Comparison of ENCODE assay signal across 19 cellular contexts in genomic region chr6:74623027-74623426, GRCh38.
DNase-seq lines count a peak whose midpoint lies in the region; ATAC-seq, FAIRE-seq and TF ChIP-seq lines count a peak whose summit lies in the region.
"Had no signal": no experiment of that assay in that cellular context is flagged by ENCODE, and none has a peak within 500 bp of the region (broad histone marks: within the 10 kb centered on the region; RNA-seq: fewer than 3 reads in every experiment).

No MANE protein-coding gene starts in this region.

- H2AK5ac ChIP-seq in IMR-90 (ENCODE audit: low read depth, low read length), result no peak overlapping the region

- no peaks in the 10 kb centered on the region for H3K4me1 ChIP-seq in HepG2 (ENCODE audit: insufficient read depth, low read length)
- H3K4me1 ChIP-seq in right lobe of liver, result no peaks in the 10 kb centered on the region
- no peaks in the 10 kb centered on the region for H3K4me1 ChIP-seq in IMR-90 (ENCODE audit: control insufficient read depth, insufficient read depth, low read length)
- no peaks in the 10 kb centered on the region for H3K4me1 ChIP-seq in prostate gland (replicated peaks)
- H3K4me1 ChIP-seq: BLaER1 treated with 17β-estradiol and CSF1 and Interleukin-3, amounts not matched to agents 10 nM and 100 nM; Caco-2 had no signal

- H3K4me2 ChIP-seq in HepG2 (ENCODE audit: low read depth, low read length) (no peak overlapping the region), IMR-90 (ENCODE audit: low read depth, low read length) (no peak overlapping the region)
- H3K4me2 ChIP-seq: BLaER1 treated with 17β-estradiol and CSF1 and Interleukin-3, amounts not matched to agents 10 nM and 100 nM had no signal

- BruUV-seq in HepG2 (replicated peaks; lab: Mats Ljungman, UMichigan), result no TSS peak
- BruUV-seq in IMR-90 (replicated peaks; lab: Mats Ljungman, UMichigan), result no TSS peak

- no peak overlapping the region for H2AFZ ChIP-seq in HepG2 (ENCODE audit: low read length)
- no peak overlapping the region for H2AFZ ChIP-seq in IMR-90 (replicated peaks; ENCODE audit: low read length, poor library complexity)

- H3K4me3 ChIP-seq in HepG2 (replicated peaks in 1 of 3; ENCODE audit: insufficient read depth in 1 of 3, low read depth in 2 of 3, low read length in 3 of 3), result no peak overlapping the region
- no peak overlapping the region for H3K4me3 ChIP-seq in right lobe of liver
- no peak overlapping the region for H3K4me3 ChIP-seq in IMR-90 (ENCODE audit: insufficient read depth, low read depth, low read length)
- no peak overlapping the region for H3K4me3 ChIP-seq in prostate gland
- H3K4me3 ChIP-seq: BLaER1 treated with 17β-estradiol and CSF1 and Interleukin-3, amounts not matched to agents 10 nM and 100 nM had no signal

- TF ChIP-seq EP300 in HepG2 (IDR thresholded peaks at IDR 0.05; ENCODE audit: low read depth in 2 of 2, low read length in 2 of 2), result no peak
- no peak for TF ChIP-seq EP300 in HepG2 (CRISPR knock-in tag; IDR thresholded peaks at IDR 0.05; ENCODE audit: borderline replicate concordance)

- H2BK5ac ChIP-seq in IMR-90 (ENCODE audit: low read depth, low read length, poor library complexity, severe bottlenecking), result no peak overlapping the region

- DNase-seq in HepG2 (ENCODE audit: low spot score) (no peak), right lobe of liver (no peak), IMR-90 (no peak), prostate gland (ENCODE audit: low spot score) (no peak), NCI-H345 treated with DMSO at 0.1 percent for 48 hours (lab: John Stamatoyannopoulos, UW; ENCODE audit: unreplicated experiment) (no peak)
- DNase-seq: AML-193; Caco-2; Calu3; CD4-positive, alpha-beta T cell; CD8-positive, alpha-beta T cell; DMS79 treated with DMSO at 0.1 percent for 48 hours; GF-D8 had no signal

- no peak overlapping the region for H2BK15ac ChIP-seq in IMR-90 (ENCODE audit: low read depth, low read length)

- no peak overlapping the region for H4K5ac ChIP-seq in IMR-90 (ENCODE audit: low read depth, low read length)

- POLR2A ChIA-PET in HepG2 (lab: Yijun Ruan, JAX), result no interaction called here
- POLR2A ChIA-PET in IMR-90 (lab: Charles Lee; ENCODE audit: unreplicated experiment), result no interaction called here

- no peak overlapping the region for H3K18ac ChIP-seq in IMR-90 (ENCODE audit: low read depth, low read length)

- no peaks in the 10 kb centered on the region for H4K20me1 ChIP-seq in HepG2 (ENCODE audit: insufficient read depth, low read length)
- H4K20me1 ChIP-seq in IMR-90 (ENCODE audit: insufficient read depth, low read length), result no peaks in the 10 kb centered on the region
- H4K20me1 ChIP-seq: BLaER1 treated with 17β-estradiol and CSF1 and Interleukin-3, amounts not matched to agents 10 nM and 100 nM had no signal

- H3K9ac ChIP-seq in HepG2 (ENCODE audit: insufficient read depth, low read depth, low read length) (no peak overlapping the region), IMR-90 (ENCODE audit: low read depth, low read length) (no peak overlapping the region)
- H3K9ac ChIP-seq: BLaER1 treated with 17β-estradiol and CSF1 and Interleukin-3, amounts not matched to agents 10 nM and 100 nM had no signal

- H3K36me3 ChIP-seq in HepG2 (replicated peaks in 1 of 2; ENCODE audit: control insufficient read depth in 1 of 2, insufficient read depth in 2 of 2, low read length in 2 of 2) (no peaks in the 10 kb centered on the region), right lobe of liver (no peaks in the 10 kb centered on the region), IMR-90 (ENCODE audit: control insufficient read depth, insufficient read depth, low read length) (no peaks in the 10 kb centered on the region), prostate gland (no peaks in the 10 kb centered on the region)
- H3K36me3 ChIP-seq: BLaER1 treated with 17β-estradiol and CSF1 and Interleukin-3, amounts not matched to agents 10 nM and 100 nM had no signal

- no peaks in the 10 kb centered on the region for H3K79me2 ChIP-seq in HepG2 (ENCODE audit: insufficient read depth, low read length)

- H3K14ac ChIP-seq in IMR-90 (replicated peaks; ENCODE audit: low read depth, low read length), result no peak overlapping the region

- no peak overlapping the region for H3K56ac ChIP-seq in IMR-90 (ENCODE audit: extremely low read depth, insufficient read depth, low read length)

- intact Hi-C loops in HepG2 (cut with micrococcal nuclease; ENCODE audit: unreplicated experiment) (no loop called here), right lobe of liver (cut with DNase I) (no loop called here), IMR-90 (cut with micrococcal nuclease) (no loop called here), prostate gland (cut with DNase I) (no loop called here)

- dilution Hi-C loops in IMR-90 (cut with HindIII; ENCODE audit: low sequenced_read_pairs, unreplicated experiment), result no loop called here

- FAIRE-seq in HepG2 (lab: Jason Lieb, UNC), result no peak
- FAIRE-seq: D721Med, G401.6, GM12891, GM19239 had no signal

- H3K79me1 ChIP-seq in IMR-90 (ENCODE audit: low read depth in 1 of 2, low read length in 2 of 2), result no peaks in the 10 kb centered on the region

- TF ChIP-seq POLR2A in HepG2 (IDR thresholded peaks at IDR 0.05; ENCODE audit: insufficient read depth in 1 of 2, low read depth in 2 of 2, low read length in 2 of 2) (no peak), right lobe of liver (IDR thresholded peaks at IDR 0.05) (no peak), IMR-90 (IDR thresholded peaks at IDR 0.05; ENCODE audit: low read depth, low read length) (no peak), prostate gland (IDR thresholded peaks at IDR 0.05) (no peak)

- in situ Hi-C loops in HepG2 (cut with HindIII; ENCODE audit: extremely low pct_ligation_motif_present, low pct_unique_long_range_greater_than_20kb), result no loop called here
- in situ Hi-C loops in IMR-90 (cut with MboI; ENCODE audit: low sequenced_read_pairs), result no loop called here

- H3K27ac ChIP-seq in HepG2 (ENCODE audit: extremely low read length, insufficient read depth, low read length) (no peak overlapping the region), right lobe of liver (no peak overlapping the region), IMR-90 (ENCODE audit: insufficient read depth, low read length) (no peak overlapping the region), prostate gland (no peak overlapping the region)
- H3K27ac ChIP-seq: 22Rv1; BLaER1 treated with 17β-estradiol and CSF1 and Interleukin-3, amounts not matched to agents 10 nM and 100 nM; C4-2B had no signal

- CTCF ChIA-PET in HepG2 (lab: Yijun Ruan, JAX; ENCODE audit: low intra/inter-chr PET ratio, low total read pairs), result no interaction called here
- CTCF ChIA-PET in IMR-90 (lab: Yijun Ruan, JAX), result no interaction called here

- no peak overlapping the region for H4K8ac ChIP-seq in IMR-90 (ENCODE audit: low read depth in 2 of 2, low read length in 2 of 2)

- no peak overlapping the region for H3K23ac ChIP-seq in IMR-90 (ENCODE audit: low read depth, low read length)

- H3K9me3 ChIP-seq in HepG2 (ENCODE audit: low read length) (peaks cover 26% of the 10 kb centered on the region), right lobe of liver (no peaks in the 10 kb centered on the region), IMR-90 (ENCODE audit: control insufficient read depth, insufficient read depth, low read length) (peaks cover 7% of the 10 kb centered on the region), prostate gland (no peaks in the 10 kb centered on the region)

- no peak for ATAC-seq in HepG2
- ATAC-seq in right lobe of liver, result no peak
- no peak for ATAC-seq in IMR-90 (ENCODE audit: low read depth)
- ATAC-seq: CD8-positive, alpha-beta T cell had no signal

- H2AK9ac ChIP-seq in IMR-90 (replicated peaks; ENCODE audit: low read depth, low read length, poor library complexity), result no peak overlapping the region

- no peak overlapping the region for H2BK20ac ChIP-seq in IMR-90 (ENCODE audit: low read depth, low read length)

- no peak overlapping the region for H4K91ac ChIP-seq in IMR-90 (ENCODE audit: insufficient read depth, low read depth, low read length)

- no peak for TF ChIP-seq CTCF in HepG2 (CRISPR knock-in tag; IDR thresholded peaks at IDR 0.05)
- no peak for TF ChIP-seq CTCF in right lobe of liver (IDR thresholded peaks at IDR 0.05)
- TF ChIP-seq CTCF in IMR-90 (conservative IDR thresholded peaks at IDR 0.05; ENCODE audit: low read depth, low read length), result no peak
- no peak for TF ChIP-seq CTCF in prostate gland (IDR thresholded peaks at IDR 0.05)

- WGBS in HepG2 (ENCODE audit: low lambda C conversion rate), result 12% methylated on average over 2 of the region's 2 CpGs
- 32% methylated on average over 2 of the region's 2 CpGs for WGBS in right lobe of liver (ENCODE audit: insufficient coverage, low coverage, low lambda C conversion rate, missing lambda C conversion rate)
- WGBS in IMR-90 (ENCODE audit: extremely low coverage in 2 of 2, insufficient read length in 1 of 2), 2 experiments, result no CpG with 5 or more reads among the region's 2 CpGs
- WGBS in prostate gland, result 70% methylated on average over 2 of the region's 2 CpGs

- H2BK120ac ChIP-seq in IMR-90 (ENCODE audit: low read depth, low read length), result no peak overlapping the region

- no peak overlapping the region for H3K4ac ChIP-seq in IMR-90 (ENCODE audit: low read depth, low read length)

- TF ChIP-seq RAD21 in HepG2 (CRISPR knock-in tag; IDR thresholded peaks at IDR 0.05) (no peak), IMR-90 (IDR thresholded peaks at IDR 0.05; ENCODE audit: low read length) (no peak)

- H3K27me3 ChIP-seq in HepG2 (ENCODE audit: control insufficient read depth in 1 of 2, insufficient read depth in 2 of 2, low read length in 2 of 2), result no peaks in the 10 kb centered on the region
- no peaks in the 10 kb centered on the region for H3K27me3 ChIP-seq in right lobe of liver
- no peaks in the 10 kb centered on the region for H3K27me3 ChIP-seq in IMR-90 (ENCODE audit: control insufficient read depth, insufficient read depth, low read length)
- H3K27me3 ChIP-seq in prostate gland (replicated peaks; ENCODE audit: insufficient read depth), result no peaks in the 10 kb centered on the region
- H3K27me3 ChIP-seq: BLaER1 treated with 17β-estradiol and CSF1 and Interleukin-3, amounts not matched to agents 10 nM and 100 nM had no signal

- no peaks in the 10 kb centered on the region for H3K9me1 ChIP-seq in IMR-90 (ENCODE audit: insufficient read depth, low read length)

TF ChIP-seq in HepG2, 621 proteins besides CTCF, POLR2A, EP300 and RAD21:
- TF ChIP-seq FOXK1 (CRISPR knock-in tag; IDR thresholded peaks at IDR 0.05; ENCODE audit: borderline replicate concordance, low read depth) (no peak), ATF7 (IDR thresholded peaks at IDR 0.05) (0 out of 2 replicates have a peak, but pooled peaks have one; percentile 8), ATF7 (CRISPR knock-in tag; IDR thresholded peaks at IDR 0.05) (no peak), ZFY (CRISPR knock-in tag; IDR thresholded peaks at IDR 0.05) (no peak)

TF ChIP-seq in IMR-90, 13 proteins besides CTCF, POLR2A, EP300 and RAD21 (continues in another document):
- TF ChIP-seq CEBPB (IDR thresholded peaks at IDR 0.05; ENCODE audit: low read depth, low read length), result peak; percentile 18; the same call in 1 of the 2 replicates
